ENCODE assay signal across 8 cellular contexts in genomic region chr17:44220211-44221071, GRCh38. TPM values are rescaled to one million over a fixed set of nuclear protein-coding genes. Genes with fewer than 3 reads are reported as not detected.
DNase-seq lines count a peak whose midpoint lies in the region; ATAC-seq and TF ChIP-seq lines count a peak whose summit lies in the region.

No MANE protein-coding gene starts in this region.

- intact Hi-C loops in colonic mucosa (cut with DNase I) (no loop called here), left lung (cut with DNase I) (no loop called here)

- H3K36me3 ChIP-seq in colonic mucosa (peaks cover 9% of the 10 kb centered on the region), left lung (peaks cover 0 to 20% of the 10 kb centered on the region in 2 donors)

- H3K9me3 ChIP-seq in colonic mucosa (no peaks in the 10 kb centered on the region), left lung (no peaks in the 10 kb centered on the region)

- H3K4me3 ChIP-seq in LNCaP clone FGC (ENCODE audit: low read depth, low read length) (peak overlapping the region; percentile 69), colonic mucosa (peak overlapping the region; percentile 89), left lung (peak overlapping the region; percentile 67 to 80)

- ATAC-seq in left lung = peak; percentile 31
- ATAC-seq in HG02973 (IDR thresholded peaks at IDR 0.05; ENCODE audit: unreplicated experiment) = no peak

- H3K9ac ChIP-seq in colonic mucosa (ENCODE audit: low read depth in 2 of 2, low read length in 2 of 2) = peak overlapping the region; percentile 95 to 96

- H3K27ac ChIP-seq in colonic mucosa (peak overlapping the region; percentile 99), left lung (peak overlapping the region; percentile 96 to 97)

- H3K27me3 ChIP-seq in colonic mucosa = no peaks in the 10 kb centered on the region
- H3K27me3 ChIP-seq in left lung = no peaks in the 10 kb centered on the region

- DNase-seq in NCI-H1417 (lab: John Stamatoyannopoulos, UW) (peak; percentile 55 to 79 (median 78)), NCI-H1417 treated with DMSO at 0.1 percent for 48 hours (lab: John Stamatoyannopoulos, UW) (no peak), LNCaP clone FGC (ENCODE audit: low read depth) (no peak), colonic mucosa (peak; percentile 54), left lung (peak; percentile 53 to 89)
- peak; percentile 29 to 49 (median 42) for DNase-seq in activated CD4-positive, CD25-positive, alpha-beta regulatory T cell (lab: John Stamatoyannopoulos, UW)
- peak; percentile 41 for DNase-seq in stimulated activated CD8-positive, alpha-beta memory T cell treated with anti-CD3 and anti-CD28 coated beads, Interleukin-12 subunit alpha, Interleukin-12 subunit beta, amount 100 ng/mL, for 4 hours (ENCODE audit: low read depth)

- TF ChIP-seq CTCF in LNCaP clone FGC (IDR thresholded peaks at IDR 0.05; ENCODE audit: control insufficient read depth, extremely low read depth, insufficient read depth) (no peak), colonic mucosa (IDR thresholded peaks at IDR 0.05) (no peak), left lung (IDR thresholded peaks at IDR 0.05) (no peak)

- H3K4me1 ChIP-seq in colonic mucosa (no peaks in the 10 kb centered on the region), left lung (peaks cover 24 to 53% of the 10 kb centered on the region in 2 donors)

RNA-seq across cellular contexts. Expression of gene UBTF, which starts 1.0 kb away (rescaled TPM):
- 10 to 100 TPM; 44.7 to 84.1 TPM for total RNA-seq in colonic mucosa
- total RNA-seq in left lung = 10 to 100 TPM; 65.5 to 66.9 TPM

RNA-seq across cellular contexts. Expression of gene ATXN7L3, which starts 20.8 kb away (rescaled TPM):
- total RNA-seq in colonic mucosa = 10 to 100 TPM; 65.9 to 77.3 TPM
- 10 to 100 TPM; 51.3 to 81.8 TPM for total RNA-seq in left lung

RNA-seq across cellular contexts. Expression of gene TMUB2, which starts 33.7 kb away (rescaled TPM):
- total RNA-seq in colonic mucosa = 10 to 100 TPM; 37.0 to 44.5 TPM
- 10 to 100 TPM; 33.6 to 41.8 TPM for total RNA-seq in left lung

RNA-seq across cellular contexts. Expression of gene SLC4A1, which starts 47.5 kb away (rescaled TPM):
- total RNA-seq in colonic mucosa (under 1 TPM in 1 of 2 donors, not detected in 1; 0.27 TPM), left lung (1 to 10 TPM in 1 of 2 donors, under 1 TPM in 1; 0.58 to 1.4 TPM)

RNA-seq across cellular contexts. Expression of gene ASB16, which starts 49.9 kb away (rescaled TPM):
- total RNA-seq in colonic mucosa = under 1 TPM in 1 of 2 donors, not detected in 1; 0.32 TPM
- not detected for total RNA-seq in left lung

Comparison
In these comparisons a context has a peak if more than half of its experiments do, and no peak if none do; other contexts are left out.
1. DNase-seq: peak in NCI-H1417 (3 of 3), activated CD4-positive, CD25-positive, alpha-beta regulatory T cell (4 of 4), colonic mucosa (single experiment), left lung (2 of 2) and stimulated activated CD8-positive, alpha-beta memory T cell treated with anti-CD3 and anti-CD28 coated beads, Interleukin-12 subunit alpha, Interleukin-12 subunit beta, amount 100 ng/mL, for 4 hours (single experiment); none in NCI-H1417 treated with DMSO at 0.1 percent for 48 hours (single experiment) and LNCaP clone FGC (single experiment).
2. Peak in every context shown above with its lines, with median percentiles within 50 percentile points of each other: H3K4me3 ChIP-seq.